8 cellular contexts compared by ENCODE assay signal in genomic region chr5:39072915-39073758, GRCh38. TPM values are rescaled to one million over a fixed set of nuclear protein-coding genes. Genes with fewer than 3 reads are reported as not detected.
DNase-seq lines count a peak whose midpoint lies in the region; ATAC-seq and TF ChIP-seq lines count a peak whose summit lies in the region.

No MANE protein-coding gene starts in this region.

- H3K36me3 ChIP-seq in KMS-11 (ENCODE audit: insufficient read depth), result no peaks in the 10 kb centered on the region
- H3K36me3 ChIP-seq in hepatocyte (replicated peaks; ENCODE audit: insufficient read depth, low read depth), result no peaks in the 10 kb centered on the region

- H3K4me3 ChIP-seq in KMS-11 (IDR thresholded peaks at IDR 0.05; ENCODE audit: insufficient read depth, low read depth, low read length) (no peak overlapping the region), hepatocyte (peak overlapping the region; percentile 93)

- H3K4me1 ChIP-seq in KMS-11 (ENCODE audit: low read depth, poor library complexity, severe bottlenecking) (peaks cover 31% of the 10 kb centered on the region), hepatocyte (ENCODE audit: insufficient read depth) (no peaks in the 10 kb centered on the region)

- DNase-seq in GDM1 (lab: John Stamatoyannopoulos, UW) (peak; percentile 43), SKM-1 treated with dmso at 0.1 percent for 144 hours (lab: John Stamatoyannopoulos, UW; ENCODE audit: unreplicated experiment) (peak; percentile 46), anterior cingulate cortex (lab: John Stamatoyannopoulos, UW) (peak in 31 of 58 donors; percentile 6 to 76 (median 61)), hepatocyte (ENCODE audit: low spot score) (peak; percentile 73), renal cortical epithelial cell (ENCODE audit: low read depth) (peak; percentile 50), NCI-H1694 treated with DMSO at 0.1 percent for 48 hours (lab: John Stamatoyannopoulos, UW) (no peak)

- peak; percentile 47 for ATAC-seq in GM21825 (IDR thresholded peaks at IDR 0.05; ENCODE audit: unreplicated experiment)

- no peaks in the 10 kb centered on the region for H3K9me2 ChIP-seq in hepatocyte (replicated peaks; ENCODE audit: insufficient read depth)

- H2AFZ ChIP-seq in KMS-11 (ENCODE audit: low read depth) (peak overlapping the region; percentile 33; the same call in 1 of the 2 replicates), hepatocyte (peak overlapping the region; percentile 47)

- H3K27ac ChIP-seq in KMS-11, result peak overlapping the region; percentile 97
- peak overlapping the region; percentile 100 for H3K27ac ChIP-seq in hepatocyte

- 1% methylated on average over 27 of the region's 27 CpGs for WGBS in hepatocyte (ENCODE audit: low lambda C conversion rate, missing lambda C conversion rate)

- no peaks in the 10 kb centered on the region for H3K9me3 ChIP-seq in hepatocyte (ENCODE audit: low read depth)

- H3K27me3 ChIP-seq in KMS-11 (ENCODE audit: insufficient read depth, low read depth) (no peaks in the 10 kb centered on the region), hepatocyte (no peaks in the 10 kb centered on the region)

- peak overlapping the region; percentile 96; the same call in 1 of the 2 replicates for H3K9ac ChIP-seq in KMS-11

- H3K4me2 ChIP-seq in KMS-11 (peak overlapping the region; percentile 91), hepatocyte (peak overlapping the region; percentile 80)

- H3K79me2 ChIP-seq in KMS-11 (ENCODE audit: insufficient read depth, low read depth) (peaks cover 78% of the 10 kb centered on the region), hepatocyte (peaks cover 52% of the 10 kb centered on the region)

- H4K20me1 ChIP-seq in KMS-11 (ENCODE audit: insufficient read depth) (peaks cover 3% of the 10 kb centered on the region), hepatocyte (ENCODE audit: insufficient read depth, poor library complexity, severe bottlenecking) (peaks cover 18% of the 10 kb centered on the region)

- no peak for TF ChIP-seq CTCF in KMS-11 (conservative IDR thresholded peaks at IDR 0.05; ENCODE audit: low read depth, low read length)
- no peak for TF ChIP-seq CTCF in hepatocyte (IDR thresholded peaks at IDR 0.05; ENCODE audit: poor library complexity)

RNA-seq across cellular contexts. Expression of gene RICTOR, which starts 1.1 kb away (rescaled TPM):
- 24.9 and 29.1 TPM in 2 replicates for total RNA-seq in hepatocyte
- polyA plus RNA-seq in hepatocyte, result 8.0 and 8.5 TPM in 2 replicates
- total RNA-seq in renal cortical epithelial cell, result 33.0 and 42.5 TPM in 2 replicates
